Comparison of ENCODE assay signal across 8 cellular contexts in genomic region chr21:43645414-43645891, GRCh38. TPM values are rescaled to one million over a fixed set of nuclear protein-coding genes. Genes with fewer than 3 reads are reported as not detected.
DNase-seq lines count a peak whose midpoint lies in the region; ATAC-seq and TF ChIP-seq lines count a peak whose summit lies in the region.

No MANE protein-coding gene starts in this region.

- no peak for TF ChIP-seq EP300 in sigmoid colon (IDR thresholded peaks at IDR 0.05)

- intact Hi-C loops in left ventricle myocardium superior (cut with micrococcal nuclease) = no loop called here
- intact Hi-C loops in sigmoid colon (cut with DNase I) = no loop called here

- H3K27ac ChIP-seq in AG04450 (ENCODE audit: low read depth, low read length) (no peak overlapping the region), sigmoid colon (peak overlapping the region; percentile 41 to 62 (median 48))

- H3K4me3 ChIP-seq in AG04450 (ENCODE audit: low read depth, low read length) = no peak overlapping the region
- peak overlapping the region; percentile 56 for H3K4me3 ChIP-seq in adipocyte (ENCODE audit: low read length)
- H3K4me3 ChIP-seq in sigmoid colon = no peak overlapping the region

- H3K4me1 ChIP-seq in adipocyte (ENCODE audit: control insufficient read depth, insufficient read depth, low read length) (peaks cover 18% of the 10 kb centered on the region), sigmoid colon (peaks cover 0 to 12% (median 8%) of the 10 kb centered on the region in 4 donors)

- peaks cover 3% of the 10 kb centered on the region for H3K27me3 ChIP-seq in AG04450 (ENCODE audit: control insufficient read depth, insufficient read depth, low read length)
- H3K27me3 ChIP-seq in adipocyte (replicated peaks; ENCODE audit: control insufficient read depth, insufficient read depth, low read length) = no peaks in the 10 kb centered on the region
- H3K27me3 ChIP-seq in sigmoid colon = no peaks in the 10 kb centered on the region

- 0 to 2% methylated on average over 7 of the region's 7 CpGs for WGBS in sigmoid colon, 2 donors

- CTCF ChIA-PET in AG04450 (lab: Charles Lee) = interaction anchor here (0.6 to 2.5 kb wide), 17 partner anchors 9 to 453 kb away, joined by 3 to 35 read pairs (median 4); no protein-coding TSS in a partner anchor

- peak overlapping the region; percentile 69 for H3K9ac ChIP-seq in adipocyte (ENCODE audit: low read length)

- POLR2A ChIA-PET in AG04450 (lab: Yijun Ruan, JAX) = no interaction called here

- DNase-seq in AG04450 (ENCODE audit: low read depth, low spot score) = peak; percentile 42
- DNase-seq in GM10266 (ENCODE audit: extremely low spot score) = peak; percentile 53
- peak; percentile 62 for DNase-seq in NCI-H226
- peak; percentile 82 for DNase-seq in adipocyte (ENCODE audit: low read depth)
- no peak for DNase-seq in left ventricle myocardium superior
- DNase-seq in sigmoid colon = peak; percentile 73

- H3K36me3 ChIP-seq in adipocyte (ENCODE audit: control insufficient read depth, insufficient read depth, low read length, severe bottlenecking) (no peaks in the 10 kb centered on the region), sigmoid colon (no peaks in the 10 kb centered on the region)

- TF ChIP-seq POLR2A in sigmoid colon (IDR thresholded peaks at IDR 0.05) = no peak

- TF ChIP-seq CTCF in AG04450 (IDR thresholded peaks at IDR 0.05; ENCODE audit: low read depth, low read length) = peak; percentile 76
- TF ChIP-seq CTCF in GM10266 (IDR thresholded peaks at IDR 0.05; ENCODE audit: control insufficient read depth, insufficient read depth, low read depth, missing control alignments) = peak; percentile 39
- TF ChIP-seq CTCF in sigmoid colon (IDR thresholded peaks at IDR 0.05) = peak in 2 of 4 experiments; percentile 24 to 29

- ATAC-seq in left ventricle myocardium superior (peak; percentile 90), HG03521 (IDR thresholded peaks at IDR 0.05; ENCODE audit: unreplicated experiment) (no peak), GM21526 (IDR thresholded peaks at IDR 0.05; ENCODE audit: low FRiP score, unreplicated experiment) (no peak)

- H3K9me3 ChIP-seq in AG04450 (ENCODE audit: control insufficient read depth, insufficient read depth, low read length) (no peaks in the 10 kb centered on the region), adipocyte (ENCODE audit: control insufficient read depth, low read length) (no peaks in the 10 kb centered on the region), sigmoid colon (no peaks in the 10 kb centered on the region)

RNA-seq across cellular contexts. Expression of gene HSF2BP, which starts 13.8 kb away (rescaled TPM):
- 1.0 and 1.1 TPM in 2 replicates for polyA plus RNA-seq in AG04450 (2011; rRNA removed)
- polyA minus RNA-seq in AG04450 (2011; rRNA and poly(A)+ RNA removed) = 0.39 and 0.51 TPM in 2 replicates
- total RNA-seq in left ventricle myocardium superior = not detected
- under 1 TPM; 0.16 to 0.83 (median 0.59) TPM for total RNA-seq in sigmoid colon
- polyA plus RNA-seq in sigmoid colon = under 1 TPM; 0.39 to 0.60 (median 0.46) TPM

RNA-seq across cellular contexts. Expression of gene RRP1B, which starts 13.9 kb away (rescaled TPM):
- polyA plus RNA-seq in AG04450 (2011; rRNA removed) = 15.4 and 17.4 TPM in 2 replicates
- polyA minus RNA-seq in AG04450 (2011; rRNA and poly(A)+ RNA removed) = 17.3 and 17.8 TPM in 2 replicates
- total RNA-seq in left ventricle myocardium superior = 9.9 TPM
- 10 to 100 TPM; 14.3 to 20.5 (median 17.6) TPM for total RNA-seq in sigmoid colon
- polyA plus RNA-seq in sigmoid colon = 10 to 100 TPM in 1 of 3 donors, 1 to 10 TPM in 2; 3.5 to 15.2 (median 3.6) TPM
